Comparison of ENCODE assay signal across 17 cellular contexts in genomic region chr9:131020388-131020787, GRCh38. TPM values are rescaled to one million over a fixed set of nuclear protein-coding genes. Genes with fewer than 3 reads are reported as not detected.
DNase-seq lines count a peak whose midpoint lies in the region; ATAC-seq and TF ChIP-seq lines count a peak whose summit lies in the region.
"Had no signal": no experiment of that assay in that cellular context is flagged by ENCODE, and none has a peak within 500 bp of the region (broad histone marks: within the 10 kb centered on the region; RNA-seq: fewer than 3 reads in every experiment).

No MANE protein-coding gene starts in this region.

- no peaks in the 10 kb centered on the region for H3K4me1 ChIP-seq in fibroblast of lung (ENCODE audit: control insufficient read depth, extremely low read depth, insufficient read depth, low read length)
- H3K4me1 ChIP-seq: gastrocnemius medialis, Peyer's patch, tibial nerve had no signal

- H3K4me2 ChIP-seq in fibroblast of lung (ENCODE audit: extremely low read depth, insufficient read depth, low read length), result no peak overlapping the region

- no peak overlapping the region for H3K9ac ChIP-seq in fibroblast of lung (ENCODE audit: insufficient read depth, low read length)

- no peaks in the 10 kb centered on the region for H3K79me2 ChIP-seq in fibroblast of lung (ENCODE audit: control insufficient read depth, insufficient read depth, low read length)

- H4K20me1 ChIP-seq in fibroblast of lung (ENCODE audit: control insufficient read depth, extremely low read depth, insufficient read depth, low read length), result no peaks in the 10 kb centered on the region

- DNase-seq in AG10803 (ENCODE audit: low read depth) (peak; percentile 90), RPMI7951 (ENCODE audit: low read depth) (peak; percentile 62), fibroblast of lung (ENCODE audit: low read depth in 2 of 2) (peak; percentile 34 to 72), non-pigmented ciliary epithelial cell (ENCODE audit: low read depth) (peak; percentile 50), NCI-H2227 (lab: John Stamatoyannopoulos, UW; ENCODE audit: unreplicated experiment) (no peak), hippocampal formation (lab: John Stamatoyannopoulos, UW) (no peak)
- no peak for DNase-seq in stimulated activated CD4-positive, alpha-beta T cell treated with anti-CD3 and anti-CD28 coated beads, Interleukin-4, amount 100 ng/mL, for 24 hours
- DNase-seq: activated CD4-positive, alpha-beta T cell treated with anti-CD3 and anti-CD28 coated beads, Interleukin-2, amount 50 U/mL, for 4 hours; activated effector memory CD4-positive, alpha-beta T cell treated with anti-CD3 and anti-CD28 coated beads, Interleukin-2, amount 50 U/mL, for 16 hours; gastrocnemius medialis; MM.1S; NCI-H510A; nephron progenitor cell; Peyer's patch had no signal

- no peak for TF ChIP-seq CTCF in AG10803 (conservative IDR thresholded peaks at IDR 0.05; ENCODE audit: low read length)
- TF ChIP-seq CTCF in fibroblast of lung (conservative IDR thresholded peaks at IDR 0.05 in 1 of 2, IDR thresholded peaks at IDR 0.05 in 1 of 2; ENCODE audit: low read depth in 1 of 2, low read length in 2 of 2), result no peak

- H3K9me3 ChIP-seq in fibroblast of lung (ENCODE audit: control insufficient read depth, insufficient read depth, low read depth, low read length), result no peaks in the 10 kb centered on the region
- H3K9me3 ChIP-seq: gastrocnemius medialis, Peyer's patch had no signal

- H3K36me3 ChIP-seq in fibroblast of lung (ENCODE audit: control insufficient read depth, insufficient read depth, low read length), result no peaks in the 10 kb centered on the region
- H3K36me3 ChIP-seq: gastrocnemius medialis, Peyer's patch, tibial nerve had no signal

- H3K27ac ChIP-seq in fibroblast of lung (ENCODE audit: insufficient read depth, low read length), result peak overlapping the region; percentile 37
- H3K27ac ChIP-seq: Peyer's patch, tibial nerve had no signal

- no peak overlapping the region for H2AFZ ChIP-seq in fibroblast of lung (ENCODE audit: low read length)

- no peak for ATAC-seq in HG02763 (IDR thresholded peaks at IDR 0.05; ENCODE audit: unreplicated experiment)
- ATAC-seq: left lobe of liver had no signal

- H3K4me3 ChIP-seq in AG10803 (ENCODE audit: low read length) (no peak overlapping the region), fibroblast of lung (replicated peaks in 1 of 4; ENCODE audit: control extremely low read depth in 1 of 4, insufficient read depth in 1 of 4, low read depth in 3 of 4, low read length in 4 of 4) (no peak overlapping the region)
- H3K4me3 ChIP-seq: gastrocnemius medialis, Peyer's patch, tibial nerve had no signal

- H3K27me3 ChIP-seq in fibroblast of lung (ENCODE audit: control insufficient read depth, insufficient read depth, low read length), result peaks cover 13% of the 10 kb centered on the region
- H3K27me3 ChIP-seq: Peyer's patch had no signal

RNA-seq across cellular contexts. Expression of gene LAMC3, which starts 11.4 kb away (rescaled TPM):
- 0.20 TPM in 1 of 2 replicates, not detected in the other for total RNA-seq in RPMI7951 (2014; rRNA removed; shearing (Covaris generic))
- under 0.01 and 0.17 TPM in 2 replicates for total RNA-seq in fibroblast of lung
- 0.02 and 1.4 TPM in 2 replicates for polyA plus RNA-seq in fibroblast of lung
- 3.7 TPM in 1 of 2 replicates, not detected in the other for polyA plus RNA-seq in fibroblast of lung (2012)
- 0.15 and 1.4 TPM in 2 replicates for polyA minus RNA-seq in fibroblast of lung (ENCODE audit: low replicate concordance)

Comparison
In these comparisons a context has a peak if more than half of its experiments do, and no peak if none do; other contexts are left out.
1. DNase-seq: peak in AG10803 (single experiment), RPMI7951 (single experiment), fibroblast of lung (2 of 2) and non-pigmented ciliary epithelial cell (single experiment); none in NCI-H2227 (single experiment), hippocampal formation (0 of 2) and stimulated activated CD4-positive, alpha-beta T cell treated with anti-CD3 and anti-CD28 coated beads, Interleukin-4, amount 100 ng/mL, for 24 hours (single experiment).